12 cellular contexts compared by ENCODE assay signal in genomic region chr3:46214751-46215352, GRCh38. TPM values are rescaled to one million over a fixed set of nuclear protein-coding genes. Genes with fewer than 3 reads are reported as not detected.
DNase-seq lines count a peak whose midpoint lies in the region; ATAC-seq and TF ChIP-seq lines count a peak whose summit lies in the region.
"Had no signal": no experiment of that assay in that cellular context is flagged by ENCODE, and none has a peak within 500 bp of the region (broad histone marks: within the 10 kb centered on the region; RNA-seq: fewer than 3 reads in every experiment).

No MANE protein-coding gene starts in this region.

- H3K9ac ChIP-seq in mesenchymal stem cell (ENCODE audit: low read length) = no peak overlapping the region

- H3K4me1 ChIP-seq in mesenchymal stem cell (ENCODE audit: control insufficient read depth, insufficient read depth, low read depth, low read length) = no peaks in the 10 kb centered on the region

- DNase-seq in GM10266 (ENCODE audit: extremely low spot score) = peak; percentile 31
- peak; percentile 61 for DNase-seq in KBM-7
- DNase-seq in mesenchymal stem cell = peak; percentile 3
- no peak for DNase-seq in amygdala (lab: John Stamatoyannopoulos, UW)
- DNase-seq in HPDE6-E6E7 (ENCODE audit: extremely low spot score) = no peak
- no peak for DNase-seq in Right ventricle myocardium superior
- DNase-seq: naive thymus-derived CD8-positive, alpha-beta T cell had no signal

- H3K27ac ChIP-seq in mesenchymal stem cell (ENCODE audit: low read length, poor library complexity, severe bottlenecking) = no peak overlapping the region
- H3K27ac ChIP-seq: SK-N-MC had no signal

- H2AFZ ChIP-seq in mesenchymal stem cell (ENCODE audit: low read depth, low read length) = no peak overlapping the region

- WGBS in mesenchymal stem cell = 56% methylated on average over 1 of the region's 1 CpG

- H3K18ac ChIP-seq in mesenchymal stem cell (ENCODE audit: low read depth in 1 of 2, low read length in 2 of 2) = no peak overlapping the region

- no peak overlapping the region for H3K23ac ChIP-seq in mesenchymal stem cell (ENCODE audit: low read length in 2 of 2)

- peaks cover 14% of the 10 kb centered on the region for H3K36me3 Mint-ChIP-seq in T-helper 1 cell treated with Interleukin-12 subunit alpha and Interleukin-12 subunit beta and Interleukin-4 antibody, amounts not matched to agents 30 μg/mL and 1 μg/mL, for 36 hours (ENCODE audit: low read depth)
- H3K36me3 Mint-ChIP-seq: naive thymus-derived CD8-positive, alpha-beta T cell had no signal

- H2BK5ac ChIP-seq in mesenchymal stem cell (ENCODE audit: low read depth, low read length, poor library complexity, severe bottlenecking) = no peak overlapping the region

- peak overlapping the region; percentile 19 for H3K4me3 Mint-ChIP-seq in T-helper 1 cell treated with Interleukin-12 subunit alpha and Interleukin-12 subunit beta and Interleukin-4 antibody, amounts not matched to agents 30 μg/mL and 1 μg/mL, for 36 hours
- H3K4me3 Mint-ChIP-seq: central memory CD8-positive, alpha-beta T cell; naive thymus-derived CD8-positive, alpha-beta T cell; stimulated activated naive CD8-positive, alpha-beta T cell treated with anti-CD3 and anti-CD28 coated beads, Interleukin-15, Interleukin-2, amounts not matched to agents 100 ng/mL and 50 ng/mL, for 24 hours had no signal

- no peak overlapping the region for H2BK12ac ChIP-seq in mesenchymal stem cell (ENCODE audit: low read length in 2 of 2)

- H3K36me3 ChIP-seq in mesenchymal stem cell (ENCODE audit: control insufficient read depth in 1 of 2, insufficient read depth in 2 of 2, low read depth in 1 of 2, low read length in 2 of 2) = no peaks in the 10 kb centered on the region

- H3K4me3 ChIP-seq in mesenchymal stem cell (ENCODE audit: insufficient read depth in 1 of 2, low read depth in 1 of 2, low read length in 2 of 2) = no peak overlapping the region
- H3K4me3 ChIP-seq: SK-N-MC had no signal

- H3K79me1 ChIP-seq in mesenchymal stem cell (replicated peaks; ENCODE audit: low read length, poor library complexity, severe bottlenecking) = no peaks in the 10 kb centered on the region

- no peaks in the 10 kb centered on the region for H3K9me3 ChIP-seq in mesenchymal stem cell (ENCODE audit: control insufficient read depth, low read length)

- H2BK120ac ChIP-seq in mesenchymal stem cell (ENCODE audit: low read depth, low read length) = no peak overlapping the region

- H4K8ac ChIP-seq in mesenchymal stem cell (ENCODE audit: low read length) = no peak overlapping the region

- H2BK15ac ChIP-seq in mesenchymal stem cell (ENCODE audit: low read depth, poor library complexity, severe bottlenecking) = no peak overlapping the region

- intact Hi-C loops in Right ventricle myocardium superior (cut with DNase I) = no loop called here

- ATAC-seq in GM18868 (IDR thresholded peaks at IDR 0.05; ENCODE audit: unreplicated experiment) = no peak
- ATAC-seq in Right ventricle myocardium superior (ENCODE audit: poor library complexity) = no peak
- ATAC-seq: naive thymus-derived CD8-positive, alpha-beta T cell had no signal

- H3K27me3 Mint-ChIP-seq in T-helper 1 cell treated with Interleukin-12 subunit alpha and Interleukin-12 subunit beta and Interleukin-4 antibody, amounts not matched to agents 30 μg/mL and 1 μg/mL, for 36 hours (ENCODE audit: low read depth) = peaks cover 10% of the 10 kb centered on the region
- H3K27me3 Mint-ChIP-seq: central memory CD8-positive, alpha-beta T cell; naive thymus-derived CD8-positive, alpha-beta T cell; stimulated activated naive CD8-positive, alpha-beta T cell treated with anti-CD3 and anti-CD28 coated beads, Interleukin-15, Interleukin-2, amounts not matched to agents 100 ng/mL and 50 ng/mL, for 24 hours had no signal

- H3K4ac ChIP-seq in mesenchymal stem cell (ENCODE audit: low read depth in 1 of 2, low read length in 2 of 2) = no peak overlapping the region

- H3K4me2 ChIP-seq in mesenchymal stem cell (ENCODE audit: low read length, poor library complexity, severe bottlenecking) = no peak overlapping the region

- H3K27me3 ChIP-seq in mesenchymal stem cell (ENCODE audit: control insufficient read depth in 1 of 2, insufficient read depth in 1 of 2, low read length in 2 of 2) = peaks cover 4 to 37% of the 10 kb centered on the region in 2 experiments

- in situ Hi-C loops in KBM-7 (cut with MboI; ENCODE audit: low pct_unique_long_range_greater_than_20kb, low sequenced_read_pairs) = loop anchor here (10.0 kb wide), 1 partner anchor 160 kb away; the partner anchor contains the start of gene CCR5

- peaks cover 29% of the 10 kb centered on the region for H3K4me1 Mint-ChIP-seq in T-helper 1 cell treated with Interleukin-12 subunit alpha and Interleukin-12 subunit beta and Interleukin-4 antibody, amounts not matched to agents 30 μg/mL and 1 μg/mL, for 36 hours (ENCODE audit: low read depth)
- H3K4me1 Mint-ChIP-seq: central memory CD8-positive, alpha-beta T cell had no signal

- H3K27ac Mint-ChIP-seq in T-helper 1 cell treated with Interleukin-12 subunit alpha and Interleukin-12 subunit beta and Interleukin-4 antibody, amounts not matched to agents 30 μg/mL and 1 μg/mL, for 36 hours = no peak overlapping the region
- H3K27ac Mint-ChIP-seq: stimulated activated naive CD8-positive, alpha-beta T cell treated with anti-CD3 and anti-CD28 coated beads, Interleukin-15, Interleukin-2, amounts not matched to agents 100 ng/mL and 50 ng/mL, for 24 hours had no signal

- peaks cover 19% of the 10 kb centered on the region for H3K9me3 Mint-ChIP-seq in T-helper 1 cell treated with Interleukin-12 subunit alpha and Interleukin-12 subunit beta and Interleukin-4 antibody, amounts not matched to agents 30 μg/mL and 1 μg/mL, for 36 hours
- H3K9me3 Mint-ChIP-seq: central memory CD8-positive, alpha-beta T cell; stimulated activated naive CD8-positive, alpha-beta T cell treated with anti-CD3 and anti-CD28 coated beads, Interleukin-15, Interleukin-2, amounts not matched to agents 100 ng/mL and 50 ng/mL, for 24 hours had no signal

- no peak overlapping the region for H2AK5ac ChIP-seq in mesenchymal stem cell (ENCODE audit: low read length, severe bottlenecking)

- peak; percentile 45 for TF ChIP-seq CTCF in GM10266 (IDR thresholded peaks at IDR 0.05; ENCODE audit: control insufficient read depth, insufficient read depth, low read depth, missing control alignments)

- no peak overlapping the region for H4K91ac ChIP-seq in mesenchymal stem cell (ENCODE audit: low read length)

- no peak overlapping the region for H3K14ac ChIP-seq in mesenchymal stem cell (ENCODE audit: low read length in 2 of 2)

RNA-seq across cellular contexts. Expression of gene CCR1, which starts 6.7 kb away (rescaled TPM):
- polyA plus RNA-seq in mesenchymal stem cell (2013, experiment 1 of 2) = 0.50 TPM
- 0.47 TPM for polyA plus RNA-seq in mesenchymal stem cell (2013, experiment 2 of 2)
- 2.7 TPM for total RNA-seq in Right ventricle myocardium superior

RNA-seq across cellular contexts. Expression of gene CCR3, which starts 27.4 kb away (rescaled TPM):
- polyA plus RNA-seq in mesenchymal stem cell (2013, experiment 1 of 2) = 0.06 TPM
- polyA plus RNA-seq in mesenchymal stem cell (2013, experiment 2 of 2) = 0.03 TPM
- not detected for total RNA-seq in Right ventricle myocardium superior
- total RNA-seq: naive thymus-derived CD8-positive, alpha-beta T cell had no signal
- polyA plus RNA-seq: naive thymus-derived CD8-positive, alpha-beta T cell had no signal

Comparison
In these comparisons a context has a peak if more than half of its experiments do, and no peak if none do; other contexts are left out.
1. DNase-seq: peak in GM10266 (single experiment), KBM-7 (single experiment) and mesenchymal stem cell (single experiment); none in amygdala (0 of 56), HPDE6-E6E7 (single experiment) and Right ventricle myocardium superior (single experiment).